ENCODE assay signal across 26 cellular contexts in the genomic region with DNA sequence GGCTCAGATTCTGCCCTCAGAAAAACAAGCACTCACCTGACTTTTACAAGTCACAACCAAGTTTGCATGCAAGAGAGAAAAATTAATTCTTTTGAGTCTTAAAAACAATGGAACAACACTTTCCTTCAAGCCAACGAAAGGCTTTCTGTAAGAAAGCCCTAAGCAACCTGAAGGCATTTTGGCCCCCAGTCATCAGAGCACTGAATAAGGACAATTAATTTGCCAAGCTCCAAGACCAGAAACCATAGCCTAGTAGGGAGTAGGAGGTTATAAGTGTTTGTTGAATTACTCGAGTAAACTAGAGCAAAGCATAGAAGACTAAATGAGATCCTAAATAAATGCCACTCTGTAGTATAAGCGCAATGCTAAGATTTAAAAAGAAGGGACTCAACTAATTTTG.
"Had no signal": no experiment of that assay in that cellular context is flagged by ENCODE, and none has a peak within 500 bp of the region (broad histone marks: within the 10 kb centered on the region; RNA-seq: fewer than 3 reads in every experiment).

No MANE protein-coding gene starts in this region.

- H3K27ac ChIP-seq: ascending aorta, brain microvascular endothelial cell, colonic mucosa, dorsolateral prefrontal cortex, heart left ventricle, right atrium auricular region, SK-N-MC, testis had no signal

- H3K4me1 ChIP-seq: colonic mucosa had no signal

- H3K9me3 Mint-ChIP-seq: activated naive CD4-positive, alpha-beta T cell treated with anti-CD3 and anti-CD28 coated beads, Interleukin-2, amount 50 U/mL, for 72 hours; activated T-cell treated with anti-CD3 and anti-CD28 coated beads, Interleukin-2, amount 50 U/mL, for 72 hours; memory B cell had no signal

- H3K36me3 ChIP-seq: adrenal gland, ascending aorta, brain microvascular endothelial cell, colonic mucosa, esophagus squamous epithelium, heart left ventricle, right atrium auricular region had no signal

- DNase-seq: activated CD4-positive, alpha-beta T cell treated with anti-CD3 and anti-CD28 coated beads for 4 hours; activated CD4-positive, alpha-beta T cell treated with anti-CD3 and anti-CD28 coated beads, Interleukin-2, amount 50 U/mL, for 48 hours; activated CD4-positive, CD25-positive, alpha-beta regulatory T cell; activated effector memory CD4-positive, alpha-beta T cell treated with anti-CD3 and anti-CD28 coated beads, Interleukin-2, amount 50 U/mL, for 16 hours; activated T-cell treated with anti-CD3 and anti-CD28 coated beads, Interleukin-2, amount 50 U/mL, for 72 hours; adrenal gland; brain microvascular endothelial cell; colonic mucosa; dorsolateral prefrontal cortex; esophagus squamous epithelium; heart left ventricle; islet precursor cell; left cardiac atrium; stimulated activated CD4-positive, alpha-beta T cell treated with anti-CD3 and anti-CD28 coated beads, Interleukin-15, amount 100 ng/mL, for 24 hours; stimulated activated naive B cell treated with anti-CD40 and anti-IgM and Interleukin-4, amounts not matched to agents 10 μg/mL and 1 μg/mL and 100 μg/mL, for 72 hours; SW 1271; T-helper 17 cell; testis; trophoblast cell had no signal

- H3K9me3 ChIP-seq: adrenal gland, ascending aorta, colonic mucosa, esophagus squamous epithelium, heart left ventricle, right atrium auricular region, testis had no signal

- H3K36me3 Mint-ChIP-seq: memory B cell; stimulated activated naive B cell treated with anti-CD40 and anti-IgM and Interleukin-4, amounts not matched to agents 10 μg/mL and 1 μg/mL and 100 μg/mL, for 72 hours had no signal

- ATAC-seq: activated naive CD4-positive, alpha-beta T cell treated with anti-CD3 and anti-CD28 coated beads, Interleukin-2, amount 50 U/mL, for 72 hours; activated T-cell treated with anti-CD3 and anti-CD28 coated beads, Interleukin-2, amount 50 U/mL, for 72 hours; heart left ventricle; left cardiac atrium; stimulated activated naive B cell treated with anti-CD40 and anti-IgM and Interleukin-4, amounts not matched to agents 10 μg/mL and 1 μg/mL and 100 μg/mL, for 72 hours; T-helper 17 cell had no signal

- H3K27ac Mint-ChIP-seq: activated naive CD4-positive, alpha-beta T cell treated with anti-CD3 and anti-CD28 coated beads, Interleukin-2, amount 50 U/mL, for 72 hours; activated T-cell treated with anti-CD3 and anti-CD28 coated beads, Interleukin-2, amount 50 U/mL, for 72 hours; memory B cell; progenitor cell of endocrine pancreas; stimulated activated naive B cell treated with anti-CD40 and anti-IgM and Interleukin-4, amounts not matched to agents 10 μg/mL and 1 μg/mL and 100 μg/mL, for 72 hours; T-helper 17 cell had no signal

- H3K4me3 Mint-ChIP-seq: activated T-cell treated with anti-CD3 and anti-CD28 coated beads, Interleukin-2, amount 50 U/mL, for 72 hours; memory B cell; stimulated activated naive B cell treated with anti-CD40 and anti-IgM and Interleukin-4, amounts not matched to agents 10 μg/mL and 1 μg/mL and 100 μg/mL, for 72 hours; T-helper 17 cell had no signal

- H3K4me3 ChIP-seq: adrenal gland, ascending aorta, colonic mucosa, dorsolateral prefrontal cortex, heart left ventricle, right atrium auricular region, SK-N-MC, skin epidermis, testis had no signal

- H3K27me3 ChIP-seq: adrenal gland, ascending aorta, brain microvascular endothelial cell, colonic mucosa, dorsolateral prefrontal cortex, esophagus squamous epithelium, right atrium auricular region, testis had no signal

- H3K27me3 Mint-ChIP-seq: T-helper 17 cell had no signal
